Comparison of ENCODE assay signal across 1 cellular context in genomic region chr11:477042-477715, GRCh38.
TF ChIP-seq lines count a peak whose summit lies in the region.

No MANE protein-coding gene starts in this region.

TF ChIP-seq in WTC11, 78 proteins besides CTCF, POLR2A, EP300 and RAD21 (continued from another document):
- TF ChIP-seq, protein P1, sequence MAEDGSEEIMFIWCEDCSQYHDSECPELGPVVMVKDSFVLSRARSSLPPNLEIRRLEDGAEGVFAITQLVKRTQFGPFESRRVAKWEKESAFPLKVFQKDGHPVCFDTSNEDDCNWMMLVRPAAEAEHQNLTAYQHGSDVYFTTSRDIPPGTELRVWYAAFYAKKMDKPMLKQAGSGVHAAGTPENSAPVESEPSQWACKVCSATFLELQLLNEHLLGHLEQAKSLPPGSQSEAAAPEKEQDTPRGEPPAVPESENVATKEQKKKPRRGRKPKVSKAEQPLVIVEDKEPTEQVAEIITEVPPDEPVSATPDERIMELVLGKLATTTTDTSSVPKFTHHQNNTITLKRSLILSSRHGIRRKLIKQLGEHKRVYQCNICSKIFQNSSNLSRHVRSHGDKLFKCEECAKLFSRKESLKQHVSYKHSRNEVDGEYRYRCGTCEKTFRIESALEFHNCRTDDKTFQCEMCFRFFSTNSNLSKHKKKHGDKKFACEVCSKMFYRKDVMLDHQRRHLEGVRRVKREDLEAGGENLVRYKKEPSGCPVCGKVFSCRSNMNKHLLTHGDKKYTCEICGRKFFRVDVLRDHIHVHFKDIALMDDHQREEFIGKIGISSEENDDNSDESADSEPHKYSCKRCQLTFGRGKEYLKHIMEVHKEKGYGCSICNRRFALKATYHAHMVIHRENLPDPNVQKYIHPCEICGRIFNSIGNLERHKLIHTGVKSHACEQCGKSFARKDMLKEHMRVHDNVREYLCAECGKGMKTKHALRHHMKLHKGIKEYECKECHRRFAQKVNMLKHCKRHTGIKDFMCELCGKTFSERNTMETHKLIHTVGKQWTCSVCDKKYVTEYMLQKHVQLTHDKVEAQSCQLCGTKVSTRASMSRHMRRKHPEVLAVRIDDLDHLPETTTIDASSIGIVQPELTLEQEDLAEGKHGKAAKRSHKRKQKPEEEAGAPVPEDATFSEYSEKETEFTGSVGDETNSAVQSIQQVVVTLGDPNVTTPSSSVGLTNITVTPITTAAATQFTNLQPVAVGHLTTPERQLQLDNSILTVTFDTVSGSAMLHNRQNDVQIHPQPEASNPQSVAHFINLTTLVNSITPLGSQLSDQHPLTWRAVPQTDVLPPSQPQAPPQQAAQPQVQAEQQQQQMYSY (CRISPR knock-in tag; IDR thresholded peaks at IDR 0.05) = no peak
- TF ChIP-seq ZNF317 (CRISPR knock-in tag; IDR thresholded peaks at IDR 0.05; ENCODE audit: borderline replicate concordance, low read depth) (no peak), ZNF416 (CRISPR knock-in tag; IDR thresholded peaks at IDR 0.05) (no peak), ZNF232 (CRISPR knock-in tag; IDR thresholded peaks at IDR 0.05) (no peak), STAT6 (CRISPR knock-in tag; conservative IDR thresholded peaks at IDR 0.05; ENCODE audit: low read depth) (no peak), ATF1 (CRISPR knock-in tag; IDR thresholded peaks at IDR 0.05) (no peak), FOXJ3 (CRISPR knock-in tag; IDR thresholded peaks at IDR 0.05; ENCODE audit: borderline replicate concordance) (no peak), NR2C2 (CRISPR knock-in tag; IDR thresholded peaks at IDR 0.05) (no peak), TP53 (CRISPR knock-in tag; IDR thresholded peaks at IDR 0.05) (no peak), HMGA2 (CRISPR knock-in tag; IDR thresholded peaks at IDR 0.05) (no peak), ESRRA (CRISPR knock-in tag; IDR thresholded peaks at IDR 0.05; ENCODE audit: borderline replicate concordance) (no peak)
